Comparison of ENCODE assay signal across 1 cellular context in the genomic region with DNA sequence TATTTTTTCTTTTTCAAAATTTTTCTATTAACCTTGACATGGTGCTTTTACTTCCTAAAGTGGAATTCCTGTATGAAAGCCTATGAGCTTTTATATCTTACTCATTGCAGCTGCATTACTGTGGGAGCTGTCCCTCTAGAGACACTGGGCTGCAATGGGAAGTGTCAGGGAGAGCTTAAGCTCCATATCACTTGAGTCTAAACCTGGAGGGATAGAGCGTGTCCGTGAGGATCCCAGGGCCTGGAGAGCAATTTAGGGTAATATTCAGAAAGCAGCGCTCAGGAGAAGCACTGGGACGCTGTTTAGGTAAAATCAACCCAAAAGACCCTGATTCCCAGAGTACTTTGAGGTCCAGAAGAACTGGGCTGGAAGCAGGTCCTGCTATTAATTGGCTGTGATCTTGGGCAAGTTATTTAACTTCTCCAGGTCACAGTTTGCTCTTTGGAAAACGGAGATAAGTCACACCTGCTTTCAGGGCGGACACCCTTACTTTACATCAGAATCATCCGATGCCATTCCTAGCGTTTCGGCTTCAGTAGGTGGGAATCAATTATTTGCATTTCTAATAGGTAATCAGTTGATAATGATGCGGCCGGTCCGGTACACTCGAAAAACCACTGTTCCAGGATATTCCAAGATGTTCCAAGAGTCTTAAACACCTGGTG.
TF ChIP-seq lines count a peak whose summit lies in the region.

No MANE protein-coding gene starts in this region.

TF ChIP-seq in HepG2, 621 proteins besides CTCF, POLR2A, EP300 and RAD21:
- TF ChIP-seq SNAI1 (CRISPR knock-in tag; IDR thresholded peaks at IDR 0.05; ENCODE audit: borderline replicate concordance) (no peak), MXD1 (CRISPR knock-in tag; IDR thresholded peaks at IDR 0.05) (peak; percentile 20), PBX3 (CRISPR knock-in tag; IDR thresholded peaks at IDR 0.05; ENCODE audit: borderline replicate concordance) (no peak), ZNF7 (CRISPR knock-in tag; IDR thresholded peaks at IDR 0.05) (0 out of 2 replicates have a peak, but pooled peaks have one; percentile 5), ZNF232 (CRISPR knock-in tag; IDR thresholded peaks at IDR 0.05; ENCODE audit: borderline replicate concordance) (0 out of 2 replicates have a peak, but pooled peaks have one; percentile 21), ZNF569 (CRISPR knock-in tag; IDR thresholded peaks at IDR 0.05; ENCODE audit: borderline replicate concordance) (no peak), ZNF510 (CRISPR knock-in tag; IDR thresholded peaks at IDR 0.05; ENCODE audit: low read depth) (no peak), RFX5 (IDR thresholded peaks at IDR 0.05; ENCODE audit: low read depth, low read length) (no peak), ZNF614 (CRISPR knock-in tag; IDR thresholded peaks at IDR 0.05; ENCODE audit: borderline replicate concordance) (0 out of 2 replicates have a peak, but pooled peaks have one; percentile 2), ETV6 (CRISPR knock-in tag; conservative IDR thresholded peaks at IDR 0.05) (0 out of 2 replicates have a peak, but pooled peaks have one; percentile 48), ZNF781 (CRISPR knock-in tag; IDR thresholded peaks at IDR 0.05; ENCODE audit: borderline replicate concordance, not compliant biosample characterization) (peak; percentile 26), TOPORS (CRISPR knock-in tag; IDR thresholded peaks at IDR 0.05) (no peak), ZNF441 (CRISPR knock-in tag; IDR thresholded peaks at IDR 0.05; ENCODE audit: borderline replicate concordance) (peak; percentile 45; the same call in 1 of the 2 replicates), ZNF674 (CRISPR knock-in tag; IDR thresholded peaks at IDR 0.05; ENCODE audit: low read depth) (peak; percentile 13; the same call in 1 of the 2 replicates), MIER2 (CRISPR knock-in tag; IDR thresholded peaks at IDR 0.05) (0 out of 2 replicates have a peak, but pooled peaks have one; percentile 2), ZNF136 (CRISPR knock-in tag; IDR thresholded peaks at IDR 0.05; ENCODE audit: low read depth) (peak; percentile 20; the same call in 1 of the 2 replicates), HMG20A (CRISPR knock-in tag; IDR thresholded peaks at IDR 0.05; ENCODE audit: borderline replicate concordance) (0 out of 2 replicates have a peak, but pooled peaks have one; percentile 10), U2AF1 (optimal IDR thresholded peaks at IDR 0.05; ENCODE audit: low read depth, low read length) (no peak), NR2F6 (IDR thresholded peaks at IDR 0.05) (no peak), NR2F6 (CRISPR knock-in tag; IDR thresholded peaks at IDR 0.05) (no peak), FLYWCH1 (CRISPR knock-in tag; IDR thresholded peaks at IDR 0.05) (0 out of 2 replicates have a peak, but pooled peaks have one; percentile 21), MIXL1 (CRISPR knock-in tag; IDR thresholded peaks at IDR 0.05) (peak; percentile 24), KDM5A (IDR thresholded peaks at IDR 0.05; ENCODE audit: borderline replicate concordance, low read length) (0 out of 2 replicates have a peak, but pooled peaks have one; percentile 13), MYPOP (CRISPR knock-in tag; IDR thresholded peaks at IDR 0.05) (0 out of 2 replicates have a peak, but pooled peaks have one; percentile 5)
- TF ChIP-seq, protein P1, sequence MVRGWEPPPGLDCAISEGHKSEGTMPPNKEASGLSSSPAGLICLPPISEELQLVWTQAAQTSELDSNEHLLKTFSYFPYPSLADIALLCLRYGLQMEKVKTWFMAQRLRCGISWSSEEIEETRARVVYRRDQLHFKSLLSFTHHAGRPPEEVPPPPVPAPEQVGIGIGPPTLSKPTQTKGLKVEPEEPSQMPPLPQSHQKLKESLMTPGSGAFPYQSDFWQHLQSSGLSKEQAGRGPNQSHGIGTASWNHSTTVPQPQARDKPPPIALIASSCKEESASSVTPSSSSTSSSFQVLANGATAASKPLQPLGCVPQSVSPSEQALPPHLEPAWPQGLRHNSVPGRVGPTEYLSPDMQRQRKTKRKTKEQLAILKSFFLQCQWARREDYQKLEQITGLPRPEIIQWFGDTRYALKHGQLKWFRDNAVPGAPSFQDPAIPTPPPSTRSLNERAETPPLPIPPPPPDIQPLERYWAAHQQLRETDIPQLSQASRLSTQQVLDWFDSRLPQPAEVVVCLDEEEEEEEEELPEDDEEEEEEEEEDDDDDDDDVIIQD (CRISPR knock-in tag; IDR thresholded peaks at IDR 0.05; ENCODE audit: low read depth): no peak
